ENCODE assay signal across 9 cellular contexts in genomic region chrX:86171366-86171765, GRCh38. TPM values are rescaled to one million over a fixed set of nuclear protein-coding genes. Genes with fewer than 3 reads are reported as not detected.
A peak's percentile ranks its signal among the peaks of the same experiment; 100 is the strongest.
DNase-seq lines count a peak whose midpoint lies in the region; ATAC-seq and TF ChIP-seq lines count a peak whose summit lies in the region.
"Had no signal": no experiment of that assay in that cellular context is flagged by ENCODE, and none has a peak within 500 bp of the region (broad histone marks: within the 10 kb centered on the region; RNA-seq: fewer than 3 reads in every experiment).

No MANE protein-coding gene starts in this region.

- no peaks in the 10 kb centered on the region for H3K9me2 ChIP-seq in GM23338 (ENCODE audit: insufficient read depth)

- DNase-seq in ELF-1 (ENCODE audit: low read depth, low spot score) (peak; percentile 76), GM23338 (ENCODE audit: low spot score) (peak; percentile 69), RKO (ENCODE audit: low spot score) (peak; percentile 34), left kidney (ENCODE audit: low read depth, low spot score) (peak; percentile 31), NCI-H510A treated with DMSO at 0.1 percent for 48 hours (lab: John Stamatoyannopoulos, UW) (no peak)
- DNase-seq in activated naive CD4-positive, alpha-beta T cell treated with Interleukin-2 at 50 U/mL for 16 hours, result no peak
- no peak for DNase-seq in activated CD4-positive, alpha-beta T cell treated with anti-CD3 and anti-CD28 coated beads, Interleukin-2, amount 10 ng/mL, durations not matched to agents 24 days and 14 days
- no peak for DNase-seq in activated naive CD4-positive, alpha-beta T cell treated with anti-CD3 and anti-CD28 coated beads, Interleukin-2, amount 50 U/mL, for 16 hours

- H3K4me1 ChIP-seq in GM23338 (ENCODE audit: insufficient read depth), result no peaks in the 10 kb centered on the region

- H2AFZ ChIP-seq in GM23338, result no peak overlapping the region

- H4K20me1 ChIP-seq in GM23338 (replicated peaks; ENCODE audit: insufficient read depth), result no peaks in the 10 kb centered on the region

- no peak overlapping the region for H3K4me2 ChIP-seq in GM23338

- no peak overlapping the region for H3K27ac Mint-ChIP-seq in GM23338
- no peak overlapping the region for H3K27ac Mint-ChIP-seq in activated CD4-positive, alpha-beta T cell treated with anti-CD3 and anti-CD28 coated beads, Interleukin-2, amount 10 ng/mL, durations not matched to agents 24 days and 14 days
- H3K27ac Mint-ChIP-seq: brain had no signal

- no peaks in the 10 kb centered on the region for H3K36me3 ChIP-seq in GM23338 (ENCODE audit: insufficient read depth)

- no peaks in the 10 kb centered on the region for H3K9me3 Mint-ChIP-seq in GM23338
- no peaks in the 10 kb centered on the region for H3K9me3 Mint-ChIP-seq in activated CD4-positive, alpha-beta T cell treated with anti-CD3 and anti-CD28 coated beads, Interleukin-2, amount 10 ng/mL, durations not matched to agents 24 days and 14 days

- H3K4me3 ChIP-seq in GM23338, result no peak overlapping the region

- peaks cover 3% of the 10 kb centered on the region for H3K27me3 Mint-ChIP-seq in GM23338 (ENCODE audit: insufficient read depth, low read depth, poor library complexity)
- H3K27me3 Mint-ChIP-seq in activated CD4-positive, alpha-beta T cell treated with anti-CD3 and anti-CD28 coated beads, Interleukin-2, amount 10 ng/mL, durations not matched to agents 24 days and 14 days, result no peaks in the 10 kb centered on the region

- H3K27me3 ChIP-seq in GM23338 (ENCODE audit: insufficient read depth), result no peaks in the 10 kb centered on the region

- peak; percentile 57 to 75 for TF ChIP-seq CTCF in GM23338 (conservative IDR thresholded peaks at IDR 0.05; ENCODE audit: low read depth in 2 of 2)

- H3K4me1 Mint-ChIP-seq in GM23338, result no peaks in the 10 kb centered on the region
- H3K4me1 Mint-ChIP-seq in activated CD4-positive, alpha-beta T cell treated with anti-CD3 and anti-CD28 coated beads, Interleukin-2, amount 10 ng/mL, durations not matched to agents 24 days and 14 days, result no peaks in the 10 kb centered on the region
- H3K4me1 Mint-ChIP-seq: brain had no signal

- ATAC-seq in GM23338, result peak; percentile 84

- no peaks in the 10 kb centered on the region for H3F3A ChIP-seq in GM23338 (replicated peaks; ENCODE audit: low read depth)

- no peak overlapping the region for H3K4me3 Mint-ChIP-seq in GM23338
- no peak overlapping the region for H3K4me3 Mint-ChIP-seq in activated CD4-positive, alpha-beta T cell treated with anti-CD3 and anti-CD28 coated beads, Interleukin-2, amount 10 ng/mL, durations not matched to agents 24 days and 14 days
- H3K4me3 Mint-ChIP-seq: brain had no signal

- H3K79me2 ChIP-seq in GM23338 (replicated peaks; ENCODE audit: insufficient read depth), result no peaks in the 10 kb centered on the region

- H3K36me3 Mint-ChIP-seq in GM23338 (ENCODE audit: low read depth), result no peaks in the 10 kb centered on the region
- H3K36me3 Mint-ChIP-seq in activated CD4-positive, alpha-beta T cell treated with anti-CD3 and anti-CD28 coated beads, Interleukin-2, amount 10 ng/mL, durations not matched to agents 24 days and 14 days (ENCODE audit: low read depth), result no peaks in the 10 kb centered on the region
- H3K36me3 Mint-ChIP-seq: brain had no signal

- intact Hi-C loops in activated CD4-positive, alpha-beta T cell treated with anti-CD3 and anti-CD28 coated beads, Interleukin-2, amount 10 ng/mL, durations not matched to agents 24 days and 14 days (cut with micrococcal nuclease), result no loop called here

- no peak overlapping the region for H3K27ac ChIP-seq in GM23338 (ENCODE audit: low read depth)

TF ChIP-seq in GM23338, 12 proteins besides CTCF, POLR2A, EP300 and RAD21 (continues in another document):
- no peak for TF ChIP-seq ZNF331 (CRISPR knock-in tag; IDR thresholded peaks at IDR 0.05; ENCODE audit: low read depth)
- no peak for TF ChIP-seq NANOG (IDR thresholded peaks at IDR 0.05; ENCODE audit: borderline replicate concordance)
- TF ChIP-seq CREB1 (CRISPR knock-in tag; IDR thresholded peaks at IDR 0.05; ENCODE audit: low read depth), result no peak
- TF ChIP-seq JUNB (IDR thresholded peaks at IDR 0.05; ENCODE audit: unreplicated experiment), result no peak
- TF ChIP-seq ZNF114 (CRISPR knock-in tag; IDR thresholded peaks at IDR 0.05), result no peak
- TF ChIP-seq ZNF462 (CRISPR knock-in tag; IDR thresholded peaks at IDR 0.05), result no peak
- TF ChIP-seq EZH2 (IDR thresholded peaks at IDR 0.05; ENCODE audit: low read depth, unreplicated experiment), result no peak
- no peak for TF ChIP-seq ETS1 (IDR thresholded peaks at IDR 0.05)
- TF ChIP-seq STAT1 (IDR thresholded peaks at IDR 0.05; ENCODE audit: unreplicated experiment), result no peak
- no peak for TF ChIP-seq POLR2AphosphoS5 (IDR thresholded peaks at IDR 0.05; ENCODE audit: low read depth)
- TF ChIP-seq EZH2phosphoT487 (IDR thresholded peaks at IDR 0.05; ENCODE audit: unreplicated experiment), result no peak

RNA-seq across cellular contexts. Expression of gene DACH2, which starts 23.1 kb away (rescaled TPM):
- total RNA-seq in GM23338 (2014; rRNA removed; shearing (Covaris generic)), result 3.0 and 4.6 TPM in 2 replicates
- 2.0 and 2.4 TPM in 2 replicates for polyA plus RNA-seq in GM23338 (2016; fragmentation: Nextera tagmentation; extraction: Ambion mirVana)
- not detected in 2 replicates for total RNA-seq in activated CD4-positive, alpha-beta T cell treated with anti-CD3 and anti-CD28 coated beads, Interleukin-2, amount 10 ng/mL, durations not matched to agents 24 days and 14 days

Comparison
In these comparisons a context has a peak if more than half of its experiments do, and no peak if none do; other contexts are left out.
1. DNase-seq: peak in ELF-1 (single experiment), GM23338 (single experiment), RKO (single experiment) and left kidney (single experiment); none in activated naive CD4-positive, alpha-beta T cell treated with Interleukin-2 at 50 U/mL for 16 hours (single experiment), activated CD4-positive, alpha-beta T cell treated with anti-CD3 and anti-CD28 coated beads, Interleukin-2, amount 10 ng/mL, durations not matched to agents 24 days and 14 days (single experiment), activated naive CD4-positive, alpha-beta T cell treated with anti-CD3 and anti-CD28 coated beads, Interleukin-2, amount 50 U/mL, for 16 hours (single experiment) and NCI-H510A treated with DMSO at 0.1 percent for 48 hours (single experiment).